Comparison of ENCODE assay signal across 21 cellular contexts in the genomic region with DNA sequence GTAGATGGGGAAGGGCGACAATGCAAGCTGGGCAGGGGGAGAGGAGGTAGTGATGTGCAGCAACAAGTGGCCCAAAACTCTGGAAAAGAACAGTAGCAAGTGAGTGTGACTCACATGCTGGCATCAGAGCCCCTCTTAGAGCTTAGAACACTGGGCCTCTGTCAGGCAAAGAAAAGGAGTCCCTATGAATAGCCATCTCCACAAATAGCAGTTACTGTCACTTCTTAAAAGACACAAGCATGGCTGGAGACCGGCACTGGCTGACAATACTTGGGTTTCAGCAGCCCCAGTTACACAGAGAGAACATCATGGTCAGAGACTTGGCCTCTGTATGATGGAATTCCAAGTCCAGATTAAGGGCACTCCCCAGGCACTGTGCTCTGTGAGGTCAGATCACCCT. TPM values are rescaled to one million over a fixed set of nuclear protein-coding genes. Genes with fewer than 3 reads are reported as not detected.
DNase-seq lines count a peak whose midpoint lies in the region; ATAC-seq, FAIRE-seq and TF ChIP-seq lines count a peak whose summit lies in the region.
"Had no signal": no experiment of that assay in that cellular context is flagged by ENCODE, and none has a peak within 500 bp of the region (broad histone marks: within the 10 kb centered on the region; RNA-seq: fewer than 3 reads in every experiment).

No MANE protein-coding gene starts in this region.

- no peak for TF ChIP-seq CTCF in psoas muscle (IDR thresholded peaks at IDR 0.05)
- TF ChIP-seq CTCF in WTC11 (IDR thresholded peaks at IDR 0.05) = no peak

- 28 to 57% (median 55%) methylated on average over 2 of the region's 2 CpGs for WGBS in psoas muscle, 3 donors
- WGBS in small intestine, 3 donors = 72 to 96% (median 96%) methylated on average over 2 of the region's 2 CpGs

- peaks cover 9% of the 10 kb centered on the region for H3K4me1 ChIP-seq in psoas muscle
- no peaks in the 10 kb centered on the region for H3K4me1 ChIP-seq in small intestine (ENCODE audit: control insufficient read depth in 2 of 2, insufficient read depth in 1 of 2, low read depth in 1 of 2, low read length in 1 of 2)
- H3K4me1 ChIP-seq: body of pancreas had no signal

- H3K9me3 ChIP-seq in psoas muscle = no peaks in the 10 kb centered on the region
- no peaks in the 10 kb centered on the region for H3K9me3 ChIP-seq in small intestine (ENCODE audit: control insufficient read depth, low read depth)
- H3K9me3 ChIP-seq: body of pancreas had no signal

- peaks cover 15% of the 10 kb centered on the region for H3K4me1 Mint-ChIP-seq in WTC11
- H3K4me1 Mint-ChIP-seq: activated CD4-positive, alpha-beta memory T cell treated with anti-CD3 and anti-CD28 coated beads, Interleukin-2, amount 10 ng/mL, durations not matched to agents 7 days and 5 days; activated naive CD4-positive, alpha-beta T cell treated with anti-CD3 and anti-CD28 coated beads, Interleukin-2, amount 10 ng/mL, durations not matched to agents 7 days and 5 days; T-cell had no signal

- H3K27me3 ChIP-seq in psoas muscle (ENCODE audit: insufficient read depth in 3 of 3, low read length in 2 of 3) (no peaks in the 10 kb centered on the region), small intestine (ENCODE audit: control insufficient read depth in 2 of 2, insufficient read depth in 2 of 2, low read length in 2 of 2) (no peaks in the 10 kb centered on the region)
- H3K27me3 ChIP-seq: body of pancreas had no signal

- H3K27ac Mint-ChIP-seq in WTC11 = no peak overlapping the region
- H3K27ac Mint-ChIP-seq: activated CD4-positive, alpha-beta memory T cell treated with anti-CD3 and anti-CD28 coated beads, Interleukin-2, amount 10 ng/mL, durations not matched to agents 7 days and 5 days; activated naive CD4-positive, alpha-beta T cell treated with anti-CD3 and anti-CD28 coated beads, Interleukin-2, amount 10 ng/mL, durations not matched to agents 7 days and 5 days; activated T-cell treated with anti-CD3 and anti-CD28 coated beads, Interleukin-2, amount 50 U/mL, for 24 hours; CD14-positive monocyte; dendritic cell treated with granulocyte-macrophage colony-stimulating factor and Interleukin-4, amounts not matched to agents 40 ng/mL and 50 ng/mL, for 4 days; stimulated activated naive CD8-positive, alpha-beta T cell treated with anti-CD3 and anti-CD28 coated beads, Interleukin-15, Interleukin-2, amounts not matched to agents 100 ng/mL and 50 ng/mL, for 24 hours; T-cell had no signal

- H3K36me3 ChIP-seq in psoas muscle (ENCODE audit: insufficient read depth in 1 of 2, low read depth in 1 of 2) = peaks cover 0 to 17% of the 10 kb centered on the region in 2 donors
- no peaks in the 10 kb centered on the region for H3K36me3 ChIP-seq in small intestine (ENCODE audit: control insufficient read depth in 2 of 2, insufficient read depth in 2 of 2, low read length in 2 of 2)

- no peaks in the 10 kb centered on the region for H3K9me3 Mint-ChIP-seq in WTC11
- H3K9me3 Mint-ChIP-seq: activated CD4-positive, alpha-beta memory T cell treated with anti-CD3 and anti-CD28 coated beads, Interleukin-2, amount 10 ng/mL, durations not matched to agents 7 days and 5 days; activated naive CD4-positive, alpha-beta T cell treated with anti-CD3 and anti-CD28 coated beads, Interleukin-2, amount 10 ng/mL, durations not matched to agents 7 days and 5 days; activated T-cell treated with anti-CD3 and anti-CD28 coated beads, Interleukin-2, amount 50 U/mL, for 24 hours; dendritic cell treated with granulocyte-macrophage colony-stimulating factor and Interleukin-4, amounts not matched to agents 40 ng/mL and 50 ng/mL, for 4 days; stimulated activated naive CD8-positive, alpha-beta T cell treated with anti-CD3 and anti-CD28 coated beads, Interleukin-15, Interleukin-2, amounts not matched to agents 100 ng/mL and 50 ng/mL, for 24 hours; T-cell had no signal

- no peaks in the 10 kb centered on the region for H3K27me3 Mint-ChIP-seq in WTC11 (ENCODE audit: low read depth)
- H3K27me3 Mint-ChIP-seq: activated CD4-positive, alpha-beta memory T cell treated with anti-CD3 and anti-CD28 coated beads, Interleukin-2, amount 10 ng/mL, durations not matched to agents 7 days and 5 days; activated naive CD4-positive, alpha-beta T cell treated with anti-CD3 and anti-CD28 coated beads, Interleukin-2, amount 10 ng/mL, durations not matched to agents 7 days and 5 days; activated T-cell treated with anti-CD3 and anti-CD28 coated beads, Interleukin-2, amount 50 U/mL, for 24 hours; dendritic cell treated with granulocyte-macrophage colony-stimulating factor and Interleukin-4, amounts not matched to agents 40 ng/mL and 50 ng/mL, for 4 days; stimulated activated naive CD8-positive, alpha-beta T cell treated with anti-CD3 and anti-CD28 coated beads, Interleukin-15, Interleukin-2, amounts not matched to agents 100 ng/mL and 50 ng/mL, for 24 hours; T-cell had no signal

- POLR2A ChIA-PET in WTC11 (lab: Charles Lee) = no interaction called here

- intact Hi-C loops in psoas muscle (cut with DNase I) = loop anchor here in 1 of 2 donors (5.0 kb wide), 1 partner anchor 150 kb away; no protein-coding TSS in a partner anchor

- H3K27ac ChIP-seq in psoas muscle = peak overlapping the region; percentile 61
- no peak overlapping the region for H3K27ac ChIP-seq in small intestine (ENCODE audit: low read depth in 1 of 2, low read length in 1 of 2)
- H3K27ac ChIP-seq: body of pancreas, VCaP had no signal

- peak; percentile 58 for DNase-seq in COLO829 (ENCODE audit: low spot score)
- peak; percentile 43 for DNase-seq in cerebellar cortex (ENCODE audit: low spot score)
- DNase-seq in hippocampal formation (lab: John Stamatoyannopoulos, UW) = peak; percentile 78 to 91
- peak in 1 of 2 donors; percentile 62 for DNase-seq in psoas muscle
- DNase-seq in small intestine = no peak
- no peak for DNase-seq in activated T-cell treated with anti-CD3 and anti-CD28 coated beads, Interleukin-2, amount 50 U/mL, for 1 hour
- DNase-seq in WTC11 (ENCODE audit: low spot score) = no peak
- DNase-seq: activated CD4-positive, alpha-beta memory T cell treated with anti-CD3 and anti-CD28 coated beads, Interleukin-2, amount 10 ng/mL, durations not matched to agents 7 days and 5 days; activated naive CD4-positive, alpha-beta T cell treated with anti-CD3 and anti-CD28 coated beads, Interleukin-2, amount 10 ng/mL, durations not matched to agents 7 days and 5 days; activated T-cell treated with anti-CD3 and anti-CD28 coated beads, Interleukin-2, amount 50 U/mL, for 24 hours; body of pancreas; left colon; NCI-H1105 treated with DMSO at 0.1 percent for 48 hours; NCI-H524; T-cell had no signal

- peak; percentile 84 to 98 (median 93) for ATAC-seq in psoas muscle
- ATAC-seq in HG03378 (IDR thresholded peaks at IDR 0.05; ENCODE audit: unreplicated experiment) = no peak
- no peak for ATAC-seq in WTC11
- ATAC-seq: body of pancreas, left colon, T-cell had no signal

- FAIRE-seq in small intestine (lab: Jason Lieb, UNC) = no peak
- FAIRE-seq: H1 had no signal

- CTCF ChIA-PET in WTC11 (lab: Charles Lee) = interaction anchor here (0.7 kb wide), 1 partner anchor 66 kb away, joined by 3 read pairs; no protein-coding TSS in a partner anchor

- no peak overlapping the region for H3K4me3 Mint-ChIP-seq in WTC11
- H3K4me3 Mint-ChIP-seq: activated CD4-positive, alpha-beta memory T cell treated with anti-CD3 and anti-CD28 coated beads, Interleukin-2, amount 10 ng/mL, durations not matched to agents 7 days and 5 days; activated naive CD4-positive, alpha-beta T cell treated with anti-CD3 and anti-CD28 coated beads, Interleukin-2, amount 10 ng/mL, durations not matched to agents 7 days and 5 days; activated T-cell treated with anti-CD3 and anti-CD28 coated beads, Interleukin-2, amount 50 U/mL, for 24 hours; CD14-positive monocyte; dendritic cell treated with granulocyte-macrophage colony-stimulating factor and Interleukin-4, amounts not matched to agents 40 ng/mL and 50 ng/mL, for 4 days; stimulated activated naive CD8-positive, alpha-beta T cell treated with anti-CD3 and anti-CD28 coated beads, Interleukin-15, Interleukin-2, amounts not matched to agents 100 ng/mL and 50 ng/mL, for 24 hours; T-cell had no signal

- H3K36me3 Mint-ChIP-seq in WTC11 = peaks cover 2% of the 10 kb centered on the region; the same call in 1 of the 2 replicates

- no peak overlapping the region for H3K4me3 ChIP-seq in psoas muscle
- no peak overlapping the region for H3K4me3 ChIP-seq in small intestine (ENCODE audit: low read depth in 1 of 2, low read length in 2 of 2)
- H3K4me3 ChIP-seq: body of pancreas had no signal

TF ChIP-seq in WTC11, 78 proteins besides CTCF, POLR2A, EP300 and RAD21 (continues in another document):
- TF ChIP-seq ZNF423 (CRISPR knock-in tag; IDR thresholded peaks at IDR 0.05) (no peak), USF1 (CRISPR knock-in tag; IDR thresholded peaks at IDR 0.05) (no peak), NR1H2 (CRISPR knock-in tag; IDR thresholded peaks at IDR 0.05) (no peak), IRF1 (CRISPR knock-in tag; IDR thresholded peaks at IDR 0.05) (no peak), ZNF121 (CRISPR knock-in tag; IDR thresholded peaks at IDR 0.05) (no peak), EMX1 (CRISPR knock-in tag; IDR thresholded peaks at IDR 0.05) (no peak), CBFB (CRISPR knock-in tag; IDR thresholded peaks at IDR 0.05; ENCODE audit: low read depth) (no peak)

RNA-seq across cellular contexts. Expression of gene PRCP, which starts 58.2 kb away (rescaled TPM):
- total RNA-seq in psoas muscle (10 to 100 TPM; 11.5 to 23.5 (median 15.2) TPM), WTC11 (2021) (53.9 to 65.1 TPM (median 63.4 TPM) in 3 replicates)
- polyA plus RNA-seq in psoas muscle (10 to 100 TPM; 11.8 to 12.8 (median 12.1) TPM), small intestine (10 to 100 TPM in 1 of 3 donors, 1 to 10 TPM in 2; 6.7 to 34.1 (median 7.8) TPM)

RNA-seq across cellular contexts. Expression of gene DDIAS, which starts 59.5 kb away (rescaled TPM):
- total RNA-seq in psoas muscle (1 to 10 TPM in 2 of 4 donors, under 1 TPM in 2; 0.21 to 2.1 (median 1.1) TPM), WTC11 (2021) (21.7 to 28.7 TPM (median 22.0 TPM) in 3 replicates)
- polyA plus RNA-seq in psoas muscle (1 to 10 TPM in 2 of 3 donors, under 1 TPM in 1; 0.94 to 6.6 (median 3.1) TPM), small intestine (1 to 10 TPM in 1 of 3 donors, under 1 TPM in 1, not detected in 1; 0.45 to 2.1 TPM)
- total RNA-seq: body of pancreas had no signal

Comparison
In these comparisons a context has a peak if more than half of its experiments do, and no peak if none do; other contexts are left out.
1. DNase-seq: peak in COLO829 (single experiment), cerebellar cortex (single experiment) and hippocampal formation (2 of 2); none in small intestine (single experiment), activated T-cell treated with anti-CD3 and anti-CD28 coated beads, Interleukin-2, amount 50 U/mL, for 1 hour (single experiment) and WTC11 (single experiment).
2. ATAC-seq: peak in psoas muscle (4 of 4); none in HG03378 (single experiment) and WTC11 (single experiment).